In the genomic region with DNA sequence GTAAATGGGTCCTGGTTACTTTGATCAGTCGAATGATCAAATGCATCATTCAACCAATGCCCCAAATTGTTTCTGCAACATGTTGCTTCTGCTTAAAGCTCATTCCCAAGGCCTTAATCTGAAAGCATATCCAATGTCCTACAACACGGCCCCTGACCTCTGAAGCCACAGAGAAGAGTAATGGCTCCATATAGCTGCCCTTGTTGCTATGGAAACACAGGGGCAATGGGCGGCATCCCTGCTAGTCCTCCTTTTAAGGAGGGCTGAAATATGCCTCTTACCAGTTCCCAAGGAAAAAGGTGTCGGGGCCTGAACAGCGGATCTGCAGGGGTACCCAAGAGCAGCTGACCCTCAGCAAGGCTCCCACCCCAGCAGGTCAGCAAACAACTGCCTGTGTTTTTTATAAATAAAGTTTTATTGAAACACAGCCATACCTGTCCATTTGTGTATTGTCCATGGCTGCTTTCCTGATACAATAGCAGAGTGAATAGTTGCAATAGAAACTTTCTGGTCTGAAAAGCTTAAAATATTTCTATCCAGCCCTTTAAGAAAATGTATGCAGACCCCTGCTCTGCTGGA, we compare ENCODE assay signal across 1 cellular context.
A peak's percentile ranks its signal among the peaks of the same experiment; 100 is the strongest.
TF ChIP-seq lines count a peak whose summit lies in the region.

No MANE protein-coding gene starts in this region.

TF ChIP-seq in K562, 482 proteins besides CTCF, POLR2A, EP300 and RAD21 (continued from another document):
- TF ChIP-seq ZBTB40 (IDR thresholded peaks at IDR 0.05) = peak; percentile 88
- peak; percentile 55; the same call in 1 of the 2 replicates for TF ChIP-seq ZBTB40 (CRISPR knock-in tag; IDR thresholded peaks at IDR 0.05)
TF ChIP-seq in K562: peak in this region for 2.
